Comparison of ENCODE assay signal across 8 cellular contexts in genomic region chr1:109425391-109425790, GRCh38. TPM values are rescaled to one million over a fixed set of nuclear protein-coding genes. Genes with fewer than 3 reads are reported as not detected.
DNase-seq lines count a peak whose midpoint lies in the region; ATAC-seq, FAIRE-seq and TF ChIP-seq lines count a peak whose summit lies in the region.

No MANE protein-coding gene starts in this region.

- peak overlapping the region; percentile 83 for H3K4me3 ChIP-seq in KMS-11 (IDR thresholded peaks at IDR 0.05; ENCODE audit: insufficient read depth, low read depth, low read length)
- H3K4me3 ChIP-seq in ascending aorta, result peak overlapping the region; percentile 77 to 87
- peak overlapping the region; percentile 84 to 90 (median 84) for H3K4me3 ChIP-seq in HepG2 (replicated peaks in 1 of 3; ENCODE audit: insufficient read depth in 1 of 3, low read depth in 2 of 3, low read length in 3 of 3)
- peak overlapping the region; percentile 74 to 95 (median 79) for H3K4me3 ChIP-seq in upper lobe of left lung

- H3K9ac ChIP-seq in KMS-11, result peak overlapping the region; percentile 72
- H3K9ac ChIP-seq in HepG2 (ENCODE audit: insufficient read depth, low read depth, low read length), result peak overlapping the region; percentile 85

- BruUV-seq in HepG2 (replicated peaks; lab: Mats Ljungman, UMichigan), result no TSS peak

- CTCF ChIA-PET in HepG2 (lab: Yijun Ruan, JAX; ENCODE audit: low intra/inter-chr PET ratio, low total read pairs), result no interaction called here

- 0% methylated on average over 4 of the region's 4 CpGs for WGBS in HepG2 (ENCODE audit: low lambda C conversion rate)
- WGBS in upper lobe of left lung, 2 donors, result 2 to 6% methylated on average over 4 of the region's 4 CpGs

- peak overlapping the region; percentile 69; the same call in 1 of the 2 replicates for H2AFZ ChIP-seq in KMS-11 (ENCODE audit: low read depth)
- H2AFZ ChIP-seq in HepG2 (ENCODE audit: low read length), result no peak overlapping the region

- H3K27me3 ChIP-seq in KMS-11 (ENCODE audit: insufficient read depth, low read depth), result no peaks in the 10 kb centered on the region
- H3K27me3 ChIP-seq in ascending aorta, result no peaks in the 10 kb centered on the region
- no peaks in the 10 kb centered on the region; a peak in 1 of 5 replicates for H3K27me3 ChIP-seq in HepG2 (ENCODE audit: control insufficient read depth in 1 of 2, insufficient read depth in 2 of 2, low read length in 2 of 2)
- H3K27me3 ChIP-seq in upper lobe of left lung, result no peaks in the 10 kb centered on the region

- H3K9me3 ChIP-seq in ascending aorta (no peaks in the 10 kb centered on the region), HepG2 (ENCODE audit: low read length) (no peaks in the 10 kb centered on the region), upper lobe of left lung (no peaks in the 10 kb centered on the region)

- peaks cover 33% of the 10 kb centered on the region for H3K4me1 ChIP-seq in KMS-11 (ENCODE audit: low read depth, poor library complexity, severe bottlenecking)
- peaks cover 4 to 12% of the 10 kb centered on the region in 2 donors for H3K4me1 ChIP-seq in ascending aorta
- peaks cover 45% of the 10 kb centered on the region for H3K4me1 ChIP-seq in HepG2 (ENCODE audit: insufficient read depth, low read length)
- H3K4me1 ChIP-seq in upper lobe of left lung, result peaks cover 17 to 47% (median 29%) of the 10 kb centered on the region in 4 donors

- intact Hi-C loops in ascending aorta (cut with DNase I) (loop anchor here (5.0 kb wide), 1 partner anchor 463 kb away; the partner anchor contains the start of gene CLCC1), HepG2 (cut with micrococcal nuclease; ENCODE audit: unreplicated experiment) (loop anchor here (5.0 kb wide), 1 partner anchor 67 kb away; the partner anchor contains the start of gene CYB561D1)

- TF ChIP-seq CTCF in KMS-11 (conservative IDR thresholded peaks at IDR 0.05; ENCODE audit: low read depth, low read length), result no peak
- TF ChIP-seq CTCF in ascending aorta (IDR thresholded peaks at IDR 0.05), result no peak
- TF ChIP-seq CTCF in HepG2 (CRISPR knock-in tag; IDR thresholded peaks at IDR 0.05), result no peak
- no peak for TF ChIP-seq CTCF in upper lobe of left lung (IDR thresholded peaks at IDR 0.05)

- H3K27ac ChIP-seq in KMS-11, result peak overlapping the region; percentile 78
- peak overlapping the region; percentile 78 to 87 for H3K27ac ChIP-seq in ascending aorta
- H3K27ac ChIP-seq in HepG2 (ENCODE audit: extremely low read length, insufficient read depth, low read length), result peak overlapping the region; percentile 93
- peak overlapping the region; percentile 86 to 94 (median 91) for H3K27ac ChIP-seq in upper lobe of left lung

- in situ Hi-C loops in HepG2 (cut with HindIII; ENCODE audit: extremely low pct_ligation_motif_present, low pct_unique_long_range_greater_than_20kb), result loop anchor here (5.0 kb wide), 1 partner anchor 57 kb away; the partner anchor contains the start of gene ATXN7L2

- H3K79me2 ChIP-seq in KMS-11 (ENCODE audit: insufficient read depth, low read depth), result peaks cover 68% of the 10 kb centered on the region
- peaks cover 46% of the 10 kb centered on the region for H3K79me2 ChIP-seq in HepG2 (ENCODE audit: insufficient read depth, low read length)

- no peak for TF ChIP-seq RAD21 in HepG2 (CRISPR knock-in tag; IDR thresholded peaks at IDR 0.05)

- H3K4me2 ChIP-seq in KMS-11 (peak overlapping the region; percentile 64), HepG2 (ENCODE audit: low read depth, low read length) (peak overlapping the region; percentile 73)

- FAIRE-seq in HepG2 (lab: Jason Lieb, UNC), result no peak

- DNase-seq in EH (ENCODE audit: low read depth) (peak; percentile 42), ascending aorta (ENCODE audit: low spot score in 2 of 2) (no peak), HepG2 (ENCODE audit: low spot score) (no peak), upper lobe of left lung (no peak), NCI-H187 (lab: John Stamatoyannopoulos, UW) (no peak), GOT3 (lab: John Stamatoyannopoulos, UW) (no peak), globus pallidus (ENCODE audit: low spot score) (no peak)

- H4K20me1 ChIP-seq in KMS-11 (ENCODE audit: insufficient read depth) (peaks cover 24% of the 10 kb centered on the region), HepG2 (ENCODE audit: insufficient read depth, low read length) (peaks cover 14% of the 10 kb centered on the region)

- TF ChIP-seq POLR2A in HepG2 (IDR thresholded peaks at IDR 0.05; ENCODE audit: insufficient read depth in 1 of 2, low read depth in 2 of 2, low read length in 2 of 2), result no peak
- no peak for TF ChIP-seq POLR2A in upper lobe of left lung (IDR thresholded peaks at IDR 0.05)

- TF ChIP-seq EP300 in HepG2 (IDR thresholded peaks at IDR 0.05; ENCODE audit: low read depth in 2 of 2, low read length in 2 of 2), result no peak
- TF ChIP-seq EP300 in HepG2 (CRISPR knock-in tag; IDR thresholded peaks at IDR 0.05; ENCODE audit: borderline replicate concordance), result no peak
- TF ChIP-seq EP300 in upper lobe of left lung (IDR thresholded peaks at IDR 0.05), result no peak

- no peak for ATAC-seq in HepG2
- no peak for ATAC-seq in upper lobe of left lung (ENCODE audit: low FRiP score in 2 of 2)

- H3K36me3 ChIP-seq in KMS-11 (ENCODE audit: insufficient read depth), result peaks cover 12% of the 10 kb centered on the region; the same call in 1 of the 2 replicates
- peaks cover 7 to 12% of the 10 kb centered on the region in 2 donors for H3K36me3 ChIP-seq in ascending aorta
- H3K36me3 ChIP-seq in HepG2 (replicated peaks in 1 of 2; ENCODE audit: control insufficient read depth in 1 of 2, insufficient read depth in 2 of 2, low read length in 2 of 2), result peaks cover 6 to 17% of the 10 kb centered on the region in 2 experiments
- H3K36me3 ChIP-seq in upper lobe of left lung, result peaks cover 1 to 15% (median 8%) of the 10 kb centered on the region in 4 donors

- POLR2A ChIA-PET in HepG2 (lab: Yijun Ruan, JAX), result interaction anchor here (0.8 to 2.3 kb wide), 17 partner anchors 11 to 325 kb away, joined by 3 to 12 read pairs (median 5); partner anchors contain the start of genes ATXN7L2, CYB561D1, PSRC1 and SARS1

RNA-seq across cellular contexts. Expression of gene PSMA5, which starts 0.9 kb away (rescaled TPM):
- total RNA-seq in ascending aorta, result 2.6 TPM
- 169 and 261 TPM in 2 replicates for total RNA-seq in HepG2 (2016; rRNA removed; fragmentation: Illumina TruSeq; extraction: Trizol)
- 27.2 TPM in 2 replicates for total RNA-seq in HepG2 (2016; cell fraction: cytosol; rRNA removed; fragmentation: Illumina TruSeq; extraction: Trizol; ENCODE audit: low read depth)
- total RNA-seq in HepG2 (2016; cell fraction: insoluble cytoplasmic fraction; rRNA removed; fragmentation: Illumina TruSeq; extraction: Trizol), result 163 and 273 TPM in 2 replicates
- 67.3 and 70.0 TPM in 2 replicates for total RNA-seq in HepG2 (2016; cell fraction: membrane; rRNA removed; fragmentation: Illumina TruSeq; extraction: Trizol)
- total RNA-seq in HepG2 (2016; cell fraction: nucleus; rRNA removed; fragmentation: Illumina TruSeq; extraction: Trizol), result 61.3 and 63.7 TPM in 2 replicates
- 116 and 140 TPM in 2 replicates for polyA plus RNA-seq in HepG2 (2011; rRNA removed)
- polyA plus RNA-seq in HepG2 (2011; cell fraction: cytosol; rRNA removed), result 101 and 134 TPM in 2 replicates
- polyA plus RNA-seq in HepG2 (2011; cell fraction: nucleus; rRNA removed), result 32.2 and 45.1 TPM in 2 replicates
- 119 TPM in 2 replicates for polyA plus RNA-seq in HepG2 (2012)
- polyA plus RNA-seq in HepG2 (2016; cell fraction: cytosol; fragmentation: Illumina TruSeq; extraction: Trizol; ENCODE audit: low read depth), result 38.3 and 40.3 TPM in 2 replicates
- 219 and 228 TPM in 2 replicates for polyA plus RNA-seq in HepG2 (2016; cell fraction: insoluble cytoplasmic fraction; fragmentation: Illumina TruSeq; extraction: Trizol; ENCODE audit: low read depth)
- 48.3 and 52.7 TPM in 2 replicates for polyA plus RNA-seq in HepG2 (2016; cell fraction: membrane; fragmentation: Illumina TruSeq; extraction: Trizol; ENCODE audit: low read depth)
- polyA plus RNA-seq in HepG2 (2016; cell fraction: nucleus; fragmentation: Illumina TruSeq; extraction: Trizol; ENCODE audit: insufficient read depth, low read depth), result 72.2 and 82.4 TPM in 2 replicates
- 42.3 and 110 TPM in 2 replicates for polyA minus RNA-seq in HepG2 (2011; rRNA and poly(A)+ RNA removed; ENCODE audit: low replicate concordance)
- 54.0 and 56.2 TPM in 2 replicates for polyA minus RNA-seq in HepG2 (2011; cell fraction: cytosol; rRNA and poly(A)+ RNA removed)
- polyA minus RNA-seq in HepG2 (2011; cell fraction: nucleus; rRNA and poly(A)+ RNA removed), result 52.7 and 59.6 TPM in 2 replicates
- 10 to 100 TPM; 15.2 to 69.5 (median 29.8) TPM for total RNA-seq in upper lobe of left lung

RNA-seq across cellular contexts. Expression of gene SORT1, which starts 27.7 kb away (rescaled TPM):
- total RNA-seq in ascending aorta, result 111 TPM
- total RNA-seq in HepG2 (2016; rRNA removed; fragmentation: Illumina TruSeq; extraction: Trizol), result 32.4 and 35.3 TPM in 2 replicates
- total RNA-seq in HepG2 (2016; cell fraction: cytosol; rRNA removed; fragmentation: Illumina TruSeq; extraction: Trizol; ENCODE audit: low read depth), result 4.0 and 6.4 TPM in 2 replicates
- 31.2 and 35.2 TPM in 2 replicates for total RNA-seq in HepG2 (2016; cell fraction: insoluble cytoplasmic fraction; rRNA removed; fragmentation: Illumina TruSeq; extraction: Trizol)
- 17.0 and 17.8 TPM in 2 replicates for total RNA-seq in HepG2 (2016; cell fraction: membrane; rRNA removed; fragmentation: Illumina TruSeq; extraction: Trizol)
- total RNA-seq in HepG2 (2016; cell fraction: nucleus; rRNA removed; fragmentation: Illumina TruSeq; extraction: Trizol), result 54.6 and 67.3 TPM in 2 replicates
- 79.7 and 93.0 TPM in 2 replicates for polyA plus RNA-seq in HepG2 (2011; rRNA removed)
- 58.6 and 75.5 TPM in 2 replicates for polyA plus RNA-seq in HepG2 (2011; cell fraction: cytosol; rRNA removed)
- 47.3 and 51.2 TPM in 2 replicates for polyA plus RNA-seq in HepG2 (2011; cell fraction: nucleus; rRNA removed)
- 53.6 and 75.8 TPM in 2 replicates for polyA plus RNA-seq in HepG2 (2012)
- 4.5 and 5.4 TPM in 2 replicates for polyA plus RNA-seq in HepG2 (2016; cell fraction: cytosol; fragmentation: Illumina TruSeq; extraction: Trizol; ENCODE audit: low read depth)
- polyA plus RNA-seq in HepG2 (2016; cell fraction: insoluble cytoplasmic fraction; fragmentation: Illumina TruSeq; extraction: Trizol; ENCODE audit: low read depth), result 22.3 and 23.2 TPM in 2 replicates
- polyA plus RNA-seq in HepG2 (2016; cell fraction: membrane; fragmentation: Illumina TruSeq; extraction: Trizol; ENCODE audit: low read depth), result 7.2 and 8.4 TPM in 2 replicates
- 51.7 and 52.8 TPM in 2 replicates for polyA plus RNA-seq in HepG2 (2016; cell fraction: nucleus; fragmentation: Illumina TruSeq; extraction: Trizol; ENCODE audit: insufficient read depth, low read depth)
- 110 and 520 TPM in 2 replicates for polyA minus RNA-seq in HepG2 (2011; rRNA and poly(A)+ RNA removed; ENCODE audit: low replicate concordance)
- polyA minus RNA-seq in HepG2 (2011; cell fraction: cytosol; rRNA and poly(A)+ RNA removed), result 104 and 121 TPM in 2 replicates
- 157 and 174 TPM in 2 replicates for polyA minus RNA-seq in HepG2 (2011; cell fraction: nucleus; rRNA and poly(A)+ RNA removed)
- 100 to 1,000 TPM; 105 to 222 (median 116) TPM for total RNA-seq in upper lobe of left lung

RNA-seq across cellular contexts. Expression of gene SYPL2, which starts 41.0 kb away (rescaled TPM):
- 8.1 TPM for total RNA-seq in ascending aorta
- 0.24 and 0.25 TPM in 2 replicates for total RNA-seq in HepG2 (2016; rRNA removed; fragmentation: Illumina TruSeq; extraction: Trizol)
- not detected in 2 replicates for total RNA-seq in HepG2 (2016; cell fraction: cytosol; rRNA removed; fragmentation: Illumina TruSeq; extraction: Trizol; ENCODE audit: low read depth)
- total RNA-seq in HepG2 (2016; cell fraction: insoluble cytoplasmic fraction; rRNA removed; fragmentation: Illumina TruSeq; extraction: Trizol), result 0.12 and 0.22 TPM in 2 replicates
- total RNA-seq in HepG2 (2016; cell fraction: membrane; rRNA removed; fragmentation: Illumina TruSeq; extraction: Trizol), result 0.12 TPM in 1 of 2 replicates, not detected in the other
- total RNA-seq in HepG2 (2016; cell fraction: nucleus; rRNA removed; fragmentation: Illumina TruSeq; extraction: Trizol), result 0.16 and 0.38 TPM in 2 replicates
- polyA plus RNA-seq in HepG2 (2011; rRNA removed), result 0.17 and 0.35 TPM in 2 replicates
- polyA plus RNA-seq in HepG2 (2011; cell fraction: cytosol; rRNA removed), result 0.09 and 0.14 TPM in 2 replicates
- polyA plus RNA-seq in HepG2 (2011; cell fraction: nucleus; rRNA removed), result 0.29 and 0.54 TPM in 2 replicates
- polyA plus RNA-seq in HepG2 (2012), result 0.11 and 0.32 TPM in 2 replicates
- not detected in 2 replicates for polyA plus RNA-seq in HepG2 (2016; cell fraction: cytosol; fragmentation: Illumina TruSeq; extraction: Trizol; ENCODE audit: low read depth)
- 0.27 and 0.36 TPM in 2 replicates for polyA plus RNA-seq in HepG2 (2016; cell fraction: insoluble cytoplasmic fraction; fragmentation: Illumina TruSeq; extraction: Trizol; ENCODE audit: low read depth)
- polyA plus RNA-seq in HepG2 (2016; cell fraction: membrane; fragmentation: Illumina TruSeq; extraction: Trizol; ENCODE audit: low read depth), result 0.14 TPM in 1 of 2 replicates, not detected in the other
- 0.57 and 0.68 TPM in 2 replicates for polyA plus RNA-seq in HepG2 (2016; cell fraction: nucleus; fragmentation: Illumina TruSeq; extraction: Trizol; ENCODE audit: insufficient read depth, low read depth)
- polyA minus RNA-seq in HepG2 (2011; rRNA and poly(A)+ RNA removed; ENCODE audit: low replicate concordance), result 0.16 and 2.3 TPM in 2 replicates
- 0.20 TPM in 1 of 2 replicates, not detected in the other for polyA minus RNA-seq in HepG2 (2011; cell fraction: cytosol; rRNA and poly(A)+ RNA removed)
- 0.13 and 0.50 TPM in 2 replicates for polyA minus RNA-seq in HepG2 (2011; cell fraction: nucleus; rRNA and poly(A)+ RNA removed)
- 1 to 10 TPM in 4 of 6 donors, under 1 TPM in 2; 0.30 to 3.1 (median 1.1) TPM for total RNA-seq in upper lobe of left lung

RNA-seq across cellular contexts. Expression of gene ATXN7L2, which starts 58.3 kb away (rescaled TPM):
- total RNA-seq in ascending aorta, result 5.9 TPM
- 1.3 and 2.7 TPM in 2 replicates for total RNA-seq in HepG2 (2016; rRNA removed; fragmentation: Illumina TruSeq; extraction: Trizol)
- 1.7 and 1.9 TPM in 2 replicates for total RNA-seq in HepG2 (2016; cell fraction: cytosol; rRNA removed; fragmentation: Illumina TruSeq; extraction: Trizol; ENCODE audit: low read depth)
- total RNA-seq in HepG2 (2016; cell fraction: insoluble cytoplasmic fraction; rRNA removed; fragmentation: Illumina TruSeq; extraction: Trizol), result 1.6 and 2.7 TPM in 2 replicates
- 2.1 and 2.6 TPM in 2 replicates for total RNA-seq in HepG2 (2016; cell fraction: membrane; rRNA removed; fragmentation: Illumina TruSeq; extraction: Trizol)
- 3.2 and 3.4 TPM in 2 replicates for total RNA-seq in HepG2 (2016; cell fraction: nucleus; rRNA removed; fragmentation: Illumina TruSeq; extraction: Trizol)
- polyA plus RNA-seq in HepG2 (2011; rRNA removed), result 2.8 and 3.0 TPM in 2 replicates
- 1.3 and 2.3 TPM in 2 replicates for polyA plus RNA-seq in HepG2 (2011; cell fraction: cytosol; rRNA removed)
- polyA plus RNA-seq in HepG2 (2011; cell fraction: nucleus; rRNA removed), result 14.3 and 20.6 TPM in 2 replicates
- 1.5 and 1.8 TPM in 2 replicates for polyA plus RNA-seq in HepG2 (2012)
- 1.1 and 1.3 TPM in 2 replicates for polyA plus RNA-seq in HepG2 (2016; cell fraction: cytosol; fragmentation: Illumina TruSeq; extraction: Trizol; ENCODE audit: low read depth)
- 2.1 and 2.2 TPM in 2 replicates for polyA plus RNA-seq in HepG2 (2016; cell fraction: insoluble cytoplasmic fraction; fragmentation: Illumina TruSeq; extraction: Trizol; ENCODE audit: low read depth)
- 1.7 and 2.1 TPM in 2 replicates for polyA plus RNA-seq in HepG2 (2016; cell fraction: membrane; fragmentation: Illumina TruSeq; extraction: Trizol; ENCODE audit: low read depth)
- polyA plus RNA-seq in HepG2 (2016; cell fraction: nucleus; fragmentation: Illumina TruSeq; extraction: Trizol; ENCODE audit: insufficient read depth, low read depth), result 8.6 and 9.8 TPM in 2 replicates
- polyA minus RNA-seq in HepG2 (2011; rRNA and poly(A)+ RNA removed; ENCODE audit: low replicate concordance), result 5.7 and 8.5 TPM in 2 replicates
- 0.97 and 1.4 TPM in 2 replicates for polyA minus RNA-seq in HepG2 (2011; cell fraction: cytosol; rRNA and poly(A)+ RNA removed)
- 10.9 and 15.0 TPM in 2 replicates for polyA minus RNA-seq in HepG2 (2011; cell fraction: nucleus; rRNA and poly(A)+ RNA removed)
- total RNA-seq in upper lobe of left lung, result 10 to 100 TPM in 1 of 6 donors, 1 to 10 TPM in 5; 2.3 to 19.9 (median 5.3) TPM
